Comparison of ENCODE assay signal across 21 cellular contexts in the genomic region with DNA sequence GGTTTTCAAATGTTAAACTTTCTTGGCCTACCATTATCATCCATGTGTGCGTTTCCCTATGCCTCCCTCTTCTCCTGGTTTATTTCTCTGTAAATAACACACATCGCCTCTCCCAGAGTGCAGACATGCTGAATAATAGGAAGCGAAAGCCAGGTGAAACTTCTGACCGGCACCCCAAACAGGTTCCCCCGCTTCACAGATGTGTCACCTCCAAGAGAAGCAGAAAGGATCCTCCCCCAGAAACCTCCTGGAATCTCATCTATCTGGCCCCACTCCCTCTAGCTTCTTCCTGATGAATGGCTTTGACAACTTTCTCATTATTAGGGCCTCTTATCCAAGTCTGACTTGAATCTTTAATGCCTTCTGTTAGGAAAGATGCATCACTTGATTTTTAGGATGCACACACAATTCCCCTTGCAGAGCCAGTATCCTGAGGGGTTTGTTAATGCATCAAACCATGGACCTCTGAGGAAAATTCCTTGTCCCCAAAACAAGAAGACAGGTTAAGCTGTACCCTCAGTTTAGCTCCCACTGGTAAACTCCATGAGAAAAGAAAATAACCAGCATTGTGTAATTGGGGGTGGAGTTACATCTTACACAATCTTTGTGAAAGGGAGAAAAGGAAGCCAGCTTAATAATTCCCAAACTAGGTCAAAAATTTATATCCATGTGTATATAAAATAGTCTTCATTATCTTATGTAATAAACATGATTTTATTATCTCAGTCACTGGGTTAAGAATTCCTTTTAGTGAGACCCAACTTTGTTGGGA. TPM values are rescaled to one million over a fixed set of nuclear protein-coding genes. Genes with fewer than 3 reads are reported as not detected.
DNase-seq lines count a peak whose midpoint lies in the region; ATAC-seq and TF ChIP-seq lines count a peak whose summit lies in the region.
"Had no signal": no experiment of that assay in that cellular context is flagged by ENCODE, and none has a peak within 500 bp of the region (broad histone marks: within the 10 kb centered on the region; RNA-seq: fewer than 3 reads in every experiment).

No MANE protein-coding gene starts in this region.

- no peaks in the 10 kb centered on the region for H3K27me3 ChIP-seq in mammary epithelial cell (ENCODE audit: insufficient read depth, low read length)
- no peaks in the 10 kb centered on the region for H3K27me3 ChIP-seq in neural progenitor cell
- no peaks in the 10 kb centered on the region for H3K27me3 ChIP-seq in MM.1S (replicated peaks; ENCODE audit: insufficient read depth, low read length)
- H3K27me3 ChIP-seq in CD4-positive, alpha-beta T cell (ENCODE audit: control insufficient read depth, insufficient read depth, low read length): no peaks in the 10 kb centered on the region

- H3K9me3 ChIP-seq in mammary epithelial cell (replicated peaks; ENCODE audit: insufficient read depth, low read length) (no peaks in the 10 kb centered on the region), neural progenitor cell (ENCODE audit: low read depth) (no peaks in the 10 kb centered on the region), MM.1S (replicated peaks; ENCODE audit: insufficient read depth, low read length) (no peaks in the 10 kb centered on the region)
- no peaks in the 10 kb centered on the region for H3K9me3 ChIP-seq in CD4-positive, alpha-beta T cell (ENCODE audit: control insufficient read depth, low read length)

- CTCF ChIA-PET in mammary epithelial cell (lab: Charles Lee; ENCODE audit: low non-redundant PET): no interaction called here
- CTCF ChIA-PET in CD4-positive, alpha-beta T cell (lab: Charles Lee): no interaction called here

- no peaks in the 10 kb centered on the region for H3K9me3 Mint-ChIP-seq in neural progenitor cell
- no peaks in the 10 kb centered on the region for H3K9me3 Mint-ChIP-seq in CD4-positive, alpha-beta T cell
- H3K9me3 Mint-ChIP-seq: H9 had no signal

- in situ Hi-C loops in mammary epithelial cell (cut with MboI; ENCODE audit: low sequenced_read_pairs in 2 of 2): no loop called here

- H3K4me1 ChIP-seq in mammary epithelial cell (ENCODE audit: insufficient read depth, low read length): no peaks in the 10 kb centered on the region
- peaks cover 16% of the 10 kb centered on the region for H3K4me1 ChIP-seq in neural progenitor cell
- H3K4me1 ChIP-seq in MM.1S (ENCODE audit: low read length): no peaks in the 10 kb centered on the region

- ATAC-seq in HG03159 (IDR thresholded peaks at IDR 0.05; ENCODE audit: unreplicated experiment): no peak
- no peak for ATAC-seq in CD4-positive, alpha-beta T cell (ENCODE audit: poor library complexity)
- ATAC-seq: Right ventricle myocardium inferior had no signal

- H3K4me2 ChIP-seq in mammary epithelial cell (ENCODE audit: insufficient read depth, low read depth, low read length): no peak overlapping the region
- H3K4me2 ChIP-seq in neural progenitor cell: no peak overlapping the region
- H3K4me2 ChIP-seq in MM.1S (ENCODE audit: low read depth, low read length): no peak overlapping the region

- H4K20me1 ChIP-seq in mammary epithelial cell (ENCODE audit: insufficient read depth, low read length) (no peaks in the 10 kb centered on the region), neural progenitor cell (ENCODE audit: low read depth) (no peaks in the 10 kb centered on the region), MM.1S (ENCODE audit: insufficient read depth, low read length) (no peaks in the 10 kb centered on the region)

- H3K27ac ChIP-seq in mammary epithelial cell (ENCODE audit: insufficient read depth, low read depth, low read length): no peak overlapping the region
- no peak overlapping the region for H3K27ac ChIP-seq in neural progenitor cell
- no peak overlapping the region for H3K27ac ChIP-seq in MM.1S (ENCODE audit: low read length)
- H3K27ac ChIP-seq in CD4-positive, alpha-beta T cell (ENCODE audit: low read depth, low read length): no peak overlapping the region
- H3K27ac ChIP-seq: SK-N-MC had no signal

- intact Hi-C loops in mammary epithelial cell (cut with micrococcal nuclease): no loop called here
- intact Hi-C loops in CD4-positive, alpha-beta T cell (cut with DNase I, micrococcal nuclease): no loop called here
- intact Hi-C loops in posterior cingulate gyrus (cut with DNase I): no loop called here

- no peaks in the 10 kb centered on the region for H3K9me2 ChIP-seq in MM.1S (replicated peaks; ENCODE audit: insufficient read depth, low read length)

- WGBS in mammary epithelial cell (ENCODE audit: low coverage, missing lambda C conversion rate): 78% methylated on average over 4 of the region's 5 CpGs

- dilution Hi-C loops in mammary epithelial cell (cut with HindIII; ENCODE audit: low sequenced_read_pairs): no loop called here

- H3K9ac ChIP-seq in mammary epithelial cell (ENCODE audit: insufficient read depth, low read length) (no peak overlapping the region), neural progenitor cell (no peak overlapping the region), MM.1S (ENCODE audit: low read length) (no peak overlapping the region)

- peaks cover 10% of the 10 kb centered on the region for H3K27me3 Mint-ChIP-seq in neural progenitor cell (ENCODE audit: insufficient read depth, low read depth)
- no peaks in the 10 kb centered on the region for H3K27me3 Mint-ChIP-seq in CD4-positive, alpha-beta T cell

- H3K4me3 ChIP-seq in mammary epithelial cell (replicated peaks in 1 of 3; ENCODE audit: insufficient read depth in 1 of 3, low read depth in 2 of 3, low read length in 3 of 3) (no peak overlapping the region), fibroblast of mammary gland (ENCODE audit: control insufficient read depth, low read depth, low read length) (no peak overlapping the region), neural progenitor cell (no peak overlapping the region), MM.1S (ENCODE audit: low read length) (no peak overlapping the region)
- H3K4me3 ChIP-seq: SK-N-MC had no signal

- no peaks in the 10 kb centered on the region for H3K79me2 ChIP-seq in mammary epithelial cell (ENCODE audit: insufficient read depth, low read length)
- no peaks in the 10 kb centered on the region for H3K79me2 ChIP-seq in neural progenitor cell (ENCODE audit: low read depth)
- H3K79me2 ChIP-seq in MM.1S (ENCODE audit: low read length): no peaks in the 10 kb centered on the region

- H2AFZ ChIP-seq in mammary epithelial cell (ENCODE audit: low read depth, low read length) (no peak overlapping the region), neural progenitor cell (replicated peaks) (peak overlapping the region; percentile 17), MM.1S (ENCODE audit: low read length) (no peak overlapping the region)

- H3K4me1 Mint-ChIP-seq in neural progenitor cell: peaks cover 17% of the 10 kb centered on the region
- H3K4me1 Mint-ChIP-seq in CD4-positive, alpha-beta T cell (ENCODE audit: low read depth): peaks cover 7% of the 10 kb centered on the region

- TF ChIP-seq CTCF in mammary epithelial cell (conservative IDR thresholded peaks at IDR 0.05 in 1 of 2, IDR thresholded peaks at IDR 0.05 in 1 of 2; ENCODE audit: extremely low read depth in 1 of 2, insufficient read depth in 1 of 2, low read depth in 1 of 2, low read length in 2 of 2): no peak
- TF ChIP-seq CTCF in fibroblast of mammary gland (conservative IDR thresholded peaks at IDR 0.05; ENCODE audit: control insufficient read depth, insufficient read depth, low read depth, low read length): no peak
- TF ChIP-seq CTCF in neural progenitor cell (IDR thresholded peaks at IDR 0.05): no peak
- no peak for TF ChIP-seq CTCF in MM.1S (IDR thresholded peaks at IDR 0.05; ENCODE audit: low read length)
- no peak for TF ChIP-seq CTCF in CD4-positive, alpha-beta T cell (IDR thresholded peaks at IDR 0.05)

- H3K36me3 Mint-ChIP-seq in neural progenitor cell: no peaks in the 10 kb centered on the region
- H3K36me3 Mint-ChIP-seq in CD4-positive, alpha-beta T cell (ENCODE audit: low read depth): no peaks in the 10 kb centered on the region
- H3K36me3 Mint-ChIP-seq: CD14-positive monocyte had no signal

- no peak overlapping the region for H3K27ac Mint-ChIP-seq in neural progenitor cell
- H3K27ac Mint-ChIP-seq in CD4-positive, alpha-beta T cell: no peak overlapping the region
- H3K27ac Mint-ChIP-seq: H9 had no signal

- POLR2A ChIA-PET in CD4-positive, alpha-beta T cell (lab: Charles Lee): no interaction called here

- H3K4me3 Mint-ChIP-seq in neural progenitor cell: no peak overlapping the region
- H3K4me3 Mint-ChIP-seq in CD4-positive, alpha-beta T cell: no peak overlapping the region
- H3K4me3 Mint-ChIP-seq: CD14-positive monocyte, H9 had no signal

- no peaks in the 10 kb centered on the region for H3K36me3 ChIP-seq in mammary epithelial cell (ENCODE audit: insufficient read depth, low read length)
- no peaks in the 10 kb centered on the region for H3K36me3 ChIP-seq in neural progenitor cell
- H3K36me3 ChIP-seq in MM.1S (replicated peaks; ENCODE audit: insufficient read depth, low read length): no peaks in the 10 kb centered on the region

- DNase-seq in HPDE6-E6E7 (ENCODE audit: extremely low spot score): peak; percentile 72
- peak; percentile 68 for DNase-seq in mammary epithelial cell
- DNase-seq in fibroblast of mammary gland (ENCODE audit: low read depth): peak; percentile 5
- no peak for DNase-seq in neural progenitor cell (ENCODE audit: low spot score)
- no peak for DNase-seq in MM.1S
- DNase-seq in CD4-positive, alpha-beta T cell: no peak
- no peak for DNase-seq in posterior cingulate gyrus
- DNase-seq: COR-L47, EL, H9, NCI-H1048, NCI-H1436 treated with DMSO at 0.1 percent for 48 hours, NCI-H2029 treated with DMSO at 0.1 percent for 48 hours, NCI-H2171 treated with DMSO at 0.1 percent for 48 hours, NCI-H446 treated with DMSO at 0.1 percent for 48 hours, NCI-H748 treated with DMSO at 0.1 percent for 48 hours had no signal

- BruUV-seq in mammary epithelial cell (replicated peaks; lab: Mats Ljungman, UMichigan): no TSS peak

- H3F3A ChIP-seq in neural progenitor cell (ENCODE audit: low read depth) (no peaks in the 10 kb centered on the region), MM.1S (ENCODE audit: insufficient read depth, low read length) (no peaks in the 10 kb centered on the region)

RNA-seq across cellular contexts. Expression of a gene that starts 20.1 kb away (rescaled TPM):
- total RNA-seq in mammary epithelial cell (1 to 10 TPM; 1.6 to 5.5 TPM), neural progenitor cell (ENCODE audit: low replicate concordance) (4.0 and 5.9 TPM in 2 replicates)
- 0.87 TPM for polyA plus RNA-seq in mammary epithelial cell
- polyA minus RNA-seq in mammary epithelial cell: 3.9 TPM
- total RNA-seq in CD4-positive, alpha-beta T cell: not detected
- total RNA-seq: A673 had no signal
- polyA plus RNA-seq: CD14-positive monocyte had no signal

RNA-seq across cellular contexts. Expression of a gene that starts 38.6 kb away (rescaled TPM):
- total RNA-seq in mammary epithelial cell (10 to 100 TPM; 24.1 to 36.5 TPM), neural progenitor cell (ENCODE audit: low replicate concordance) (32.4 and 43.9 TPM in 2 replicates)
- polyA plus RNA-seq in mammary epithelial cell: 11.3 TPM
- polyA minus RNA-seq in mammary epithelial cell: 7.9 TPM
- total RNA-seq in CD4-positive, alpha-beta T cell: 1 to 10 TPM; 5.9 to 6.6 TPM

Comparison
In these comparisons a context has a peak if more than half of its experiments do, and no peak if none do; other contexts are left out.
1. DNase-seq: peak in HPDE6-E6E7 (single experiment), mammary epithelial cell (single experiment) and fibroblast of mammary gland (single experiment); none in neural progenitor cell (single experiment), MM.1S (single experiment), CD4-positive, alpha-beta T cell (0 of 10) and posterior cingulate gyrus (0 of 10).